28 cellular contexts compared by ENCODE assay signal in the genomic region with DNA sequence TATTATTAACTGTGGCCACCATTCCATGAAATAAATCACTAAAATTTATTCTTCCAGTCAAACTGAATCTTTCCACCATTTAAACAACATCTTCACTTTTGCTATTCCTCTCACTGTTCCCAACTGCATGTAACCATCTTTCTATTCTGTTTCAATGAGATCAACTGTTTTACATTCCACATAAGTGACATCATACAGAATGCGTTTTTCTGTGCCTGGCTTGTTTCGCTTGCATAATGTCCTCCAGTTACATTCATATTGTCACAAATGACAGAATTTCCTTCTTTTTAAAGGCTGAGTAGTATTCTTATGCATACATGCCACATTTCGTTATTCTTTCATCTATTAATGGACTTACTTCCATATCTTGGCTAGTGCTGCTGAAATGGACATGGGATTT.
DNase-seq lines count a peak whose midpoint lies in the region; ATAC-seq and TF ChIP-seq lines count a peak whose summit lies in the region.
"Had no signal": no experiment of that assay in that cellular context is flagged by ENCODE, and none has a peak within 500 bp of the region (broad histone marks: within the 10 kb centered on the region; RNA-seq: fewer than 3 reads in every experiment).

No MANE protein-coding gene starts in this region.

- no peak overlapping the region for H2AK9ac ChIP-seq in IMR-90 (replicated peaks; ENCODE audit: low read depth, low read length, poor library complexity)

- H3K27ac ChIP-seq in IMR-90 (ENCODE audit: insufficient read depth, low read length) (no peak overlapping the region), brain microvascular endothelial cell (no peak overlapping the region)
- H3K27ac ChIP-seq: A549, breast epithelium, colonic mucosa, PC-9, testis, uterus had no signal

- no peak overlapping the region for H3K4me2 ChIP-seq in IMR-90 (ENCODE audit: low read depth, low read length)
- H3K4me2 ChIP-seq: A549, PC-9 had no signal

- no peak overlapping the region for H3K4ac ChIP-seq in IMR-90 (ENCODE audit: low read depth, low read length)

- H3K9me1 ChIP-seq in IMR-90 (ENCODE audit: insufficient read depth, low read length), result no peaks in the 10 kb centered on the region

- no TSS peak for BruUV-seq in IMR-90 (replicated peaks; lab: Mats Ljungman, UMichigan)

- no peak overlapping the region for H2BK20ac ChIP-seq in IMR-90 (ENCODE audit: low read depth, low read length)

- H4K91ac ChIP-seq in IMR-90 (ENCODE audit: insufficient read depth, low read depth, low read length), result no peak overlapping the region

- H2AK5ac ChIP-seq in IMR-90 (ENCODE audit: low read depth, low read length), result no peak overlapping the region

- ATAC-seq in IMR-90 (ENCODE audit: low read depth) (no peak), GM21717 (IDR thresholded peaks at IDR 0.05; ENCODE audit: unreplicated experiment) (no peak), HG03565 (IDR thresholded peaks at IDR 0.05; ENCODE audit: unreplicated experiment) (no peak)
- ATAC-seq: A549; activated T-cell treated with anti-CD3 and anti-CD28 coated beads, Interleukin-2, amount 50 U/mL, for 4 hours; esophagus mucosa; left ventricle myocardium superior; natural killer cell treated with Interleukin-12 subunit alpha and Interleukin-12 subunit beta and Interleukin-15 and Interleukin-18, amount 100 ng/mL, for 72 hours; stimulated activated naive CD8-positive, alpha-beta T cell treated with anti-CD3 and anti-CD28 coated beads, Interleukin-15, Interleukin-2, amounts not matched to agents 100 U/mL and 50 U/mL, for 24 hours; WTC11 had no signal

- H4K8ac ChIP-seq in IMR-90 (ENCODE audit: low read depth in 2 of 2, low read length in 2 of 2), result no peak overlapping the region

- H2BK5ac ChIP-seq in IMR-90 (ENCODE audit: low read depth, low read length, poor library complexity, severe bottlenecking), result no peak overlapping the region

- H3K27me3 ChIP-seq in IMR-90 (ENCODE audit: control insufficient read depth, insufficient read depth, low read length) (no peaks in the 10 kb centered on the region), brain microvascular endothelial cell (replicated peaks) (no peaks in the 10 kb centered on the region)
- H3K27me3 ChIP-seq: breast epithelium, colonic mucosa, testis, uterus had no signal

- no peak overlapping the region for H3K18ac ChIP-seq in IMR-90 (ENCODE audit: low read depth, low read length)

- H3K36me3 ChIP-seq in IMR-90 (ENCODE audit: control insufficient read depth, insufficient read depth, low read length) (no peaks in the 10 kb centered on the region), brain microvascular endothelial cell (replicated peaks) (no peaks in the 10 kb centered on the region)
- H3K36me3 ChIP-seq: breast epithelium, colonic mucosa, uterus had no signal

- in situ Hi-C loops in IMR-90 (cut with MboI; ENCODE audit: low sequenced_read_pairs) (no loop called here), brain microvascular endothelial cell (cut with HindIII; ENCODE audit: low pct_ligation_motif_present, low sequenced_read_pairs) (no loop called here)

- H3K4me3 ChIP-seq in AG10803 (ENCODE audit: low read length), result no peak overlapping the region
- H3K4me3 ChIP-seq in IMR-90 (ENCODE audit: insufficient read depth, low read depth, low read length), result no peak overlapping the region
- no peak overlapping the region for H3K4me3 ChIP-seq in brain microvascular endothelial cell (ENCODE audit: low read depth, low read length)
- H3K4me3 ChIP-seq in foreskin fibroblast (ENCODE audit: low read depth in 1 of 2, low read length in 2 of 2), result no peak overlapping the region
- H3K4me3 ChIP-seq: A549, breast epithelium, colonic mucosa, PC-9, testis, uterus had no signal

- TF ChIP-seq RAD21 in IMR-90 (IDR thresholded peaks at IDR 0.05; ENCODE audit: low read length), result no peak

- peak; percentile 20 for DNase-seq in AG10803 (ENCODE audit: low read depth)
- peak; percentile 52 for DNase-seq in IMR-90
- peak; percentile 33 for DNase-seq in brain microvascular endothelial cell
- peak; percentile 49 to 70 for DNase-seq in foreskin fibroblast
- no peak for DNase-seq in islet precursor cell
- DNase-seq in stimulated activated CD4-positive, alpha-beta T cell treated with anti-CD3 and anti-CD28 coated beads, Interleukin-15, amount 100 ng/mL, for 24 hours, result no peak
- DNase-seq: activated CD4-positive, alpha-beta T cell treated with anti-CD3 and anti-CD28 coated beads, Interleukin-2, amount 50 U/mL, for 1 hour; activated naive CD4-positive, alpha-beta T cell; activated T-cell treated with anti-CD3 and anti-CD28 coated beads, Interleukin-2, amount 50 U/mL, for 4 hours; CD4-positive, alpha-beta memory T cell; colonic mucosa; effector memory CD4-positive, alpha-beta T cell; left ventricle myocardium superior; NCI-H524; NK-92 treated with Interleukin-12 subunit alpha and Interleukin-12 subunit beta, amount 100 ng/mL, for 24 hours; PC-9; SHP77 treated with DMSO at 0.1 percent for 48 hours; stimulated activated naive CD8-positive, alpha-beta T cell treated with anti-CD3 and anti-CD28 coated beads, Interleukin-15, Interleukin-2, amounts not matched to agents 100 U/mL and 50 U/mL, for 24 hours; T1000; testis; uterus had no signal

- CTCF ChIA-PET in IMR-90 (lab: Yijun Ruan, JAX), result no interaction called here

- H2AFZ ChIP-seq in IMR-90 (replicated peaks; ENCODE audit: low read length, poor library complexity), result no peak overlapping the region
- H2AFZ ChIP-seq: PC-9 had no signal

- intact Hi-C loops in IMR-90 (cut with micrococcal nuclease), result no loop called here

- TF ChIP-seq POLR2A in IMR-90 (IDR thresholded peaks at IDR 0.05; ENCODE audit: low read depth, low read length), result no peak

- H4K20me1 ChIP-seq in IMR-90 (ENCODE audit: insufficient read depth, low read length), result no peaks in the 10 kb centered on the region

- TF ChIP-seq CTCF in AG10803 (conservative IDR thresholded peaks at IDR 0.05; ENCODE audit: low read length) (no peak), IMR-90 (conservative IDR thresholded peaks at IDR 0.05; ENCODE audit: low read depth, low read length) (no peak), brain microvascular endothelial cell (IDR thresholded peaks at IDR 0.05; ENCODE audit: low read depth, low read length, missing control alignments) (no peak), foreskin fibroblast (IDR thresholded peaks at IDR 0.05; ENCODE audit: low read depth, low read length) (no peak)

- no peak overlapping the region for H3K9ac ChIP-seq in IMR-90 (ENCODE audit: low read depth, low read length)

- no peak overlapping the region for H2BK120ac ChIP-seq in IMR-90 (ENCODE audit: low read depth, low read length)

- H3K9me3 ChIP-seq in IMR-90 (ENCODE audit: control insufficient read depth, insufficient read depth, low read length), result peaks cover 10% of the 10 kb centered on the region
- H3K9me3 ChIP-seq: colonic mucosa, testis, uterus had no signal

- H3K56ac ChIP-seq in IMR-90 (ENCODE audit: extremely low read depth, insufficient read depth, low read length), result no peak overlapping the region

- H3K23ac ChIP-seq in IMR-90 (ENCODE audit: low read depth, low read length), result no peak overlapping the region

- WGBS in IMR-90 (ENCODE audit: extremely low coverage in 2 of 2, insufficient read length in 1 of 2), 2 experiments, result no CpG with 5 or more reads among the region's 3 CpGs

- H4K5ac ChIP-seq in IMR-90 (ENCODE audit: low read depth, low read length), result no peak overlapping the region

- dilution Hi-C loops in IMR-90 (cut with HindIII; ENCODE audit: low sequenced_read_pairs, unreplicated experiment), result no loop called here

- no peaks in the 10 kb centered on the region for H3K79me1 ChIP-seq in IMR-90 (ENCODE audit: low read depth in 1 of 2, low read length in 2 of 2)

- H2BK15ac ChIP-seq in IMR-90 (ENCODE audit: low read depth, low read length), result no peak overlapping the region

- H3K14ac ChIP-seq in IMR-90 (replicated peaks; ENCODE audit: low read depth, low read length), result no peak overlapping the region

- POLR2A ChIA-PET in IMR-90 (lab: Charles Lee; ENCODE audit: unreplicated experiment), result no interaction called here

- H3K4me1 ChIP-seq in IMR-90 (ENCODE audit: control insufficient read depth, insufficient read depth, low read length), result no peaks in the 10 kb centered on the region
- H3K4me1 ChIP-seq: A549, breast epithelium, colonic mucosa, testis, uterus had no signal

TF ChIP-seq in IMR-90, 13 proteins besides CTCF, POLR2A, EP300 and RAD21:
- TF ChIP-seq, protein P1, sequence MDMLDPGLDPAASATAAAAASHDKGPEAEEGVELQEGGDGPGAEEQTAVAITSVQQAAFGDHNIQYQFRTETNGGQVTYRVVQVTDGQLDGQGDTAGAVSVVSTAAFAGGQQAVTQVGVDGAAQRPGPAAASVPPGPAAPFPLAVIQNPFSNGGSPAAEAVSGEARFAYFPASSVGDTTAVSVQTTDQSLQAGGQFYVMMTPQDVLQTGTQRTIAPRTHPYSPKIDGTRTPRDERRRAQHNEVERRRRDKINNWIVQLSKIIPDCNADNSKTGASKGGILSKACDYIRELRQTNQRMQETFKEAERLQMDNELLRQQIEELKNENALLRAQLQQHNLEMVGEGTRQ (IDR thresholded peaks at IDR 0.05; ENCODE audit: low read depth, low read length), result no peak
- peak; percentile 33; the same call in 1 of the 2 replicates for TF ChIP-seq CEBPB (IDR thresholded peaks at IDR 0.05; ENCODE audit: low read depth, low read length)
TF ChIP-seq in IMR-90: peak in this region for 1.

Comparison
In these comparisons a context has a peak if more than half of its experiments do, and no peak if none do; other contexts are left out.
1. DNase-seq: peak in AG10803 (single experiment), IMR-90 (single experiment), brain microvascular endothelial cell (single experiment) and foreskin fibroblast (2 of 2); none in islet precursor cell (single experiment) and stimulated activated CD4-positive, alpha-beta T cell treated with anti-CD3 and anti-CD28 coated beads, Interleukin-15, amount 100 ng/mL, for 24 hours (single experiment).